Comparison of ENCODE assay signal across 8 cellular contexts in genomic region chr3:33439421-33440327, GRCh38. TPM values are rescaled to one million over a fixed set of nuclear protein-coding genes. Genes with fewer than 3 reads are reported as not detected.
DNase-seq lines count a peak whose midpoint lies in the region; ATAC-seq, FAIRE-seq and TF ChIP-seq lines count a peak whose summit lies in the region.

No MANE protein-coding gene starts in this region.

- H3K9me3 ChIP-seq in HepG2 (ENCODE audit: low read length) = no peaks in the 10 kb centered on the region

- DNase-seq in GM06990 (ENCODE audit: extremely low read depth, insufficient read length) (peak; percentile 76), HuH-7.5 (ENCODE audit: low spot score) (peak; percentile 32), coronary artery (ENCODE audit: low spot score) (peak; percentile 83), HepG2 (ENCODE audit: low spot score) (peak; percentile 21), NCI-H2107 treated with DMSO at 0.1 percent for 48 hours (lab: John Stamatoyannopoulos, UW; ENCODE audit: unreplicated experiment) (no peak)
- DNase-seq in activated CD4-positive, alpha-beta T cell treated with anti-CD3 and anti-CD28 coated beads for 36 hours = peak; percentile 75
- DNase-seq in stimulated activated CD4-positive, alpha-beta T cell treated with anti-CD3 and anti-CD28 coated beads, Interleukin-4, amount 100 ng/mL, for 1 hour = peak; percentile 47

- H3K9me3 Mint-ChIP-seq in activated CD4-positive, alpha-beta T cell treated with anti-CD3 and anti-CD28 coated beads for 36 hours (ENCODE audit: low read depth) = no peaks in the 10 kb centered on the region

- H3K36me3 ChIP-seq in GM06990 (ENCODE audit: control insufficient read depth, insufficient read depth, low read length) (no peaks in the 10 kb centered on the region), HepG2 (replicated peaks in 1 of 2; ENCODE audit: control insufficient read depth in 1 of 2, insufficient read depth in 2 of 2, low read length in 2 of 2) (no peaks in the 10 kb centered on the region)

- CTCF ChIA-PET in activated CD4-positive, alpha-beta T cell treated with anti-CD3 and anti-CD28 coated beads for 36 hours (lab: Charles Lee) = interaction anchor here (0.5 to 1.6 kb wide), 7 partner anchors 12 to 744 kb away, joined by 3 to 9 read pairs (median 3); no protein-coding TSS in a partner anchor
- CTCF ChIA-PET in HepG2 (lab: Yijun Ruan, JAX; ENCODE audit: low intra/inter-chr PET ratio, low total read pairs) = no interaction called here

- H2AFZ ChIP-seq in HepG2 (ENCODE audit: low read length) = no peak overlapping the region

- H4K20me1 ChIP-seq in HepG2 (ENCODE audit: insufficient read depth, low read length) = peaks cover 33% of the 10 kb centered on the region

- peak; percentile 22 for ATAC-seq in GM21447 (IDR thresholded peaks at IDR 0.05; ENCODE audit: unreplicated experiment)
- peak; percentile 3 for ATAC-seq in activated CD4-positive, alpha-beta T cell treated with anti-CD3 and anti-CD28 coated beads for 36 hours
- peak; percentile 30 for ATAC-seq in HepG2

- peak overlapping the region; percentile 95 for H3K4me3 Mint-ChIP-seq in activated CD4-positive, alpha-beta T cell treated with anti-CD3 and anti-CD28 coated beads for 36 hours

- TF ChIP-seq EP300 in HepG2 (IDR thresholded peaks at IDR 0.05; ENCODE audit: low read depth in 2 of 2, low read length in 2 of 2) (no peak), HepG2 (CRISPR knock-in tag; IDR thresholded peaks at IDR 0.05; ENCODE audit: borderline replicate concordance) (no peak)

- H3K4me1 ChIP-seq in HepG2 (ENCODE audit: insufficient read depth, low read length) = peaks cover 59% of the 10 kb centered on the region

- peak overlapping the region; percentile 93 for H3K9ac ChIP-seq in HepG2 (ENCODE audit: insufficient read depth, low read depth, low read length)

- H3K27ac ChIP-seq in coronary artery (peak overlapping the region; percentile 92 to 99), HepG2 (ENCODE audit: extremely low read length, insufficient read depth, low read length) (peak overlapping the region; percentile 97)

- H3K4me1 Mint-ChIP-seq in activated CD4-positive, alpha-beta T cell treated with anti-CD3 and anti-CD28 coated beads for 36 hours = peaks cover 40% of the 10 kb centered on the region

- H3K4me3 ChIP-seq in GM06990 (replicated peaks; ENCODE audit: low read depth, low read length) = peak overlapping the region; percentile 96
- H3K4me3 ChIP-seq in coronary artery = peak overlapping the region; percentile 99
- H3K4me3 ChIP-seq in HepG2 (replicated peaks in 1 of 3; ENCODE audit: insufficient read depth in 1 of 3, low read depth in 2 of 3, low read length in 3 of 3) = peak overlapping the region; percentile 95 to 99 (median 95)

- TF ChIP-seq CTCF in GM06990 (IDR thresholded peaks at IDR 0.05; ENCODE audit: insufficient read depth, low read length, poor library complexity, severe bottlenecking) = no peak
- TF ChIP-seq CTCF in coronary artery (IDR thresholded peaks at IDR 0.05) = no peak
- TF ChIP-seq CTCF in HepG2 (CRISPR knock-in tag; IDR thresholded peaks at IDR 0.05) = no peak; the same call in 1 of the 2 replicates

- no peak for FAIRE-seq in HepG2 (lab: Jason Lieb, UNC)

- in situ Hi-C loops in HepG2 (cut with HindIII; ENCODE audit: extremely low pct_ligation_motif_present, low pct_unique_long_range_greater_than_20kb) = no loop called here

- WGBS in HepG2 (ENCODE audit: low lambda C conversion rate) = under 1% methylated on average over 19 of the region's 99 CpGs

- no TSS peak for BruUV-seq in HepG2 (replicated peaks; lab: Mats Ljungman, UMichigan)

- TF ChIP-seq RAD21 in HepG2 (CRISPR knock-in tag; IDR thresholded peaks at IDR 0.05) = peak; percentile 30; the same call in 1 of the 2 replicates

- peak overlapping the region; percentile 75 for H3K4me2 ChIP-seq in HepG2 (ENCODE audit: low read depth, low read length)

- no peaks in the 10 kb centered on the region for H3K27me3 ChIP-seq in GM06990 (replicated peaks; ENCODE audit: control insufficient read depth, insufficient read depth, low read length)
- no peaks in the 10 kb centered on the region for H3K27me3 ChIP-seq in HepG2 (ENCODE audit: control insufficient read depth in 1 of 2, insufficient read depth in 2 of 2, low read length in 2 of 2)

- intact Hi-C loops in activated CD4-positive, alpha-beta T cell treated with anti-CD3 and anti-CD28 coated beads for 36 hours (cut with DNase I, micrococcal nuclease) = loop anchor here (1.0 to 10.0 kb wide), 14 partner anchors 23 to 1335 kb away; partner anchors contain the start of genes CLASP2 (in 2 of the 2), CRTAP (in 2 of the 2), PDCD6IP (in 2 of the 2) and CCR4 (in 1 of the 2)
- intact Hi-C loops in HepG2 (cut with micrococcal nuclease; ENCODE audit: unreplicated experiment) = loop anchor here (5.0 to 10.0 kb wide), 3 partner anchors 138 to 355 kb away; partner anchors contain the start of genes CLASP2 and PDCD6IP

- POLR2A ChIA-PET in activated CD4-positive, alpha-beta T cell treated with anti-CD3 and anti-CD28 coated beads for 36 hours (lab: Charles Lee) = interaction anchor here (0.9 to 1.1 kb wide), 2 partner anchors 12 to 359 kb away, joined by 4 to 8 read pairs; partner anchors contain the start of gene PDCD6IP
- POLR2A ChIA-PET in HepG2 (lab: Yijun Ruan, JAX) = interaction anchor here (0.9 to 4.5 kb wide), 7 partner anchors 10 to 360 kb away, joined by 3 to 35 read pairs (median 4); partner anchors contain the start of gene PDCD6IP

- peaks cover 50% of the 10 kb centered on the region for H3K79me2 ChIP-seq in HepG2 (ENCODE audit: insufficient read depth, low read length)

- no peak; a peak in 2 of 4 replicates for TF ChIP-seq POLR2A in HepG2 (IDR thresholded peaks at IDR 0.05; ENCODE audit: insufficient read depth in 1 of 2, low read depth in 2 of 2, low read length in 2 of 2)

- peaks cover 10% of the 10 kb centered on the region for H3K36me3 Mint-ChIP-seq in activated CD4-positive, alpha-beta T cell treated with anti-CD3 and anti-CD28 coated beads for 36 hours (ENCODE audit: low read depth)

- peak overlapping the region; percentile 92 for H3K27ac Mint-ChIP-seq in activated CD4-positive, alpha-beta T cell treated with anti-CD3 and anti-CD28 coated beads for 36 hours

- H3K27me3 Mint-ChIP-seq in activated CD4-positive, alpha-beta T cell treated with anti-CD3 and anti-CD28 coated beads for 36 hours = no peaks in the 10 kb centered on the region

TF ChIP-seq in HepG2, 621 proteins besides CTCF, POLR2A, EP300 and RAD21 (continues in another document):
- TF ChIP-seq SCMH1 (CRISPR knock-in tag; IDR thresholded peaks at IDR 0.05; ENCODE audit: borderline replicate concordance) = no peak
- no peak for TF ChIP-seq ZNF362 (CRISPR knock-in tag; IDR thresholded peaks at IDR 0.05; ENCODE audit: borderline replicate concordance)
- TF ChIP-seq ZNF431 (CRISPR knock-in tag; IDR thresholded peaks at IDR 0.05; ENCODE audit: borderline replicate concordance, low read depth) = no peak
- peak; percentile 39; the same call in 1 of the 2 replicates for TF ChIP-seq POLR2G (IDR thresholded peaks at IDR 0.05; ENCODE audit: low read depth, low read length)
- no peak for TF ChIP-seq ZNF44 (CRISPR knock-in tag; IDR thresholded peaks at IDR 0.05)
- no peak for TF ChIP-seq CCAR2 (optimal IDR thresholded peaks at IDR 0.05; ENCODE audit: low read depth, low read length)
- peak; percentile 18; the same call in 1 of the 2 replicates for TF ChIP-seq MTA3 (CRISPR knock-in tag; IDR thresholded peaks at IDR 0.05)
- TF ChIP-seq NR1H2 (CRISPR knock-in tag; IDR thresholded peaks at IDR 0.05; ENCODE audit: borderline replicate concordance, low read depth) = 0 out of 2 replicates have a peak, but pooled peaks have one; percentile 11
- TF ChIP-seq DNMT3B (CRISPR knock-in tag; conservative IDR thresholded peaks at IDR 0.05) = no peak
- peak; percentile 43 for TF ChIP-seq RBM39 (IDR thresholded peaks at IDR 0.05; ENCODE audit: low read depth, low read length, poor library complexity, severe bottlenecking)
- TF ChIP-seq ZNF251 (CRISPR knock-in tag; IDR thresholded peaks at IDR 0.05) = no peak

RNA-seq across cellular contexts. Expression of gene UBP1, which starts 0.5 kb away (rescaled TPM):
- 10 to 100 TPM; 54.8 to 66.0 TPM for total RNA-seq in activated CD4-positive, alpha-beta T cell treated with anti-CD3 and anti-CD28 coated beads for 36 hours
- 48.3 and 56.7 TPM in 2 replicates for total RNA-seq in HepG2 (2016; rRNA removed; fragmentation: Illumina TruSeq; extraction: Trizol)
- 35.3 and 36.1 TPM in 2 replicates for total RNA-seq in HepG2 (2016; cell fraction: cytosol; rRNA removed; fragmentation: Illumina TruSeq; extraction: Trizol; ENCODE audit: low read depth)
- total RNA-seq in HepG2 (2016; cell fraction: insoluble cytoplasmic fraction; rRNA removed; fragmentation: Illumina TruSeq; extraction: Trizol) = 49.2 and 49.4 TPM in 2 replicates
- total RNA-seq in HepG2 (2016; cell fraction: membrane; rRNA removed; fragmentation: Illumina TruSeq; extraction: Trizol) = 55.1 and 56.2 TPM in 2 replicates
- 67.4 and 77.3 TPM in 2 replicates for total RNA-seq in HepG2 (2016; cell fraction: nucleus; rRNA removed; fragmentation: Illumina TruSeq; extraction: Trizol)
- polyA plus RNA-seq in HepG2 (2011; rRNA removed) = 71.0 and 79.9 TPM in 2 replicates
- polyA plus RNA-seq in HepG2 (2011; cell fraction: cytosol; rRNA removed) = 25.7 and 36.4 TPM in 2 replicates
- polyA plus RNA-seq in HepG2 (2011; cell fraction: nucleus; rRNA removed) = 113 and 124 TPM in 2 replicates
- 41.9 and 51.9 TPM in 2 replicates for polyA plus RNA-seq in HepG2 (2012)
- 10.7 and 11.9 TPM in 2 replicates for polyA plus RNA-seq in HepG2 (2016; cell fraction: cytosol; fragmentation: Illumina TruSeq; extraction: Trizol; ENCODE audit: low read depth)
- polyA plus RNA-seq in HepG2 (2016; cell fraction: insoluble cytoplasmic fraction; fragmentation: Illumina TruSeq; extraction: Trizol; ENCODE audit: low read depth) = 87.2 and 101 TPM in 2 replicates
- 50.8 and 53.0 TPM in 2 replicates for polyA plus RNA-seq in HepG2 (2016; cell fraction: membrane; fragmentation: Illumina TruSeq; extraction: Trizol; ENCODE audit: low read depth)
- polyA plus RNA-seq in HepG2 (2016; cell fraction: nucleus; fragmentation: Illumina TruSeq; extraction: Trizol; ENCODE audit: insufficient read depth, low read depth) = 138 and 140 TPM in 2 replicates
- polyA minus RNA-seq in HepG2 (2011; rRNA and poly(A)+ RNA removed; ENCODE audit: low replicate concordance) = 50.1 and 65.5 TPM in 2 replicates
- 33.4 and 39.2 TPM in 2 replicates for polyA minus RNA-seq in HepG2 (2011; cell fraction: cytosol; rRNA and poly(A)+ RNA removed)
- polyA minus RNA-seq in HepG2 (2011; cell fraction: nucleus; rRNA and poly(A)+ RNA removed) = 129 and 147 TPM in 2 replicates
